Comparison of ENCODE assay signal across 24 cellular contexts in the genomic region with DNA sequence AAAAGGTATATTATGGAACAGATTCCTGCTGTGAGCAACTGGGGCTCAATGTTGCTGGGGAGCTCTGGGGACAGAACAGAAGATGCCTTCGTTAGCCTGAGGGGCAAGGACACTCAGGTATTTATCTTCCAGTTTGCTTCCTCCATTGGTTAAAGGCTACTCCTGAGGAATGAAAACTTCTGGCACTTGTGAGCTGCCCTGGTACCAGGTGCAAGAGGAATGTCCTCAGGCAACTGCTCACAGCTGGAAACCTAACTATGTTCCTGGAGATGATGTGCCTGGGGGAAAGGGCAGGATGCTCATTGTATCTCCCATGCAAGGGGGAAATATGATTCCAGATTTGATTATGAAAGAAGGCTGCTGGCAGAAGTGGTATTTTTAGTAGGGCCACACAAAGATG.
"Had no signal": no experiment of that assay in that cellular context is flagged by ENCODE, and none has a peak within 500 bp of the region (broad histone marks: within the 10 kb centered on the region; RNA-seq: fewer than 3 reads in every experiment).

No MANE protein-coding gene starts in this region.

- FAIRE-seq: kidney, small intestine had no signal

- H3K27ac Mint-ChIP-seq: dendritic cell treated with granulocyte-macrophage colony-stimulating factor and Interleukin-4, amounts not matched to agents 40 ng/mL and 50 ng/mL, for 4 days; endodermal cell; naive thymus-derived CD4-positive, alpha-beta T cell; nephron; stimulated activated naive B cell treated with anti-CD40 and anti-IgM and Interleukin-4, amounts not matched to agents 10 μg/mL and 1 μg/mL and 100 μg/mL, for 72 hours; stimulated activated naive CD8-positive, alpha-beta T cell treated with anti-CD3 and anti-CD28 coated beads, Interleukin-15, Interleukin-2, amounts not matched to agents 100 ng/mL and 50 ng/mL, for 24 hours had no signal

- H3K36me3 ChIP-seq: colonic mucosa, gastrocnemius medialis, right lobe of liver, transverse colon, vagina had no signal

- ATAC-seq: esophagus mucosa; gastrocnemius medialis; left lobe of liver; naive thymus-derived CD4-positive, alpha-beta T cell; right lobe of liver; stimulated activated naive B cell treated with anti-CD40 and anti-IgM and Interleukin-4, amounts not matched to agents 10 μg/mL and 1 μg/mL and 100 μg/mL, for 72 hours had no signal

- H3K27ac ChIP-seq: colonic mucosa, epithelial cell of prostate, gastrocnemius medialis, right lobe of liver, transverse colon, vagina had no signal

- H3K4me3 Mint-ChIP-seq: dendritic cell treated with granulocyte-macrophage colony-stimulating factor and Interleukin-4, amounts not matched to agents 40 ng/mL and 50 ng/mL, for 4 days; endodermal cell; nephron; stimulated activated naive B cell treated with anti-CD40 and anti-IgM and Interleukin-4, amounts not matched to agents 10 μg/mL and 1 μg/mL and 100 μg/mL, for 72 hours; stimulated activated naive CD8-positive, alpha-beta T cell treated with anti-CD3 and anti-CD28 coated beads, Interleukin-15, Interleukin-2, amounts not matched to agents 100 ng/mL and 50 ng/mL, for 24 hours had no signal

- H3K9me3 ChIP-seq: colonic mucosa, gastrocnemius medialis, right lobe of liver, transverse colon, vagina had no signal

- H3K4me3 ChIP-seq: colonic mucosa, gastrocnemius medialis, right lobe of liver, transverse colon, vagina had no signal

- DNase-seq: colonic mucosa; effector CD8-positive, alpha-beta T cell; endodermal cell; foreskin fibroblast; gastrocnemius medialis; head of caudate nucleus; kidney; mesenchymal stem cell; midbrain; naive thymus-derived CD4-positive, alpha-beta T cell; nucleus accumbens; right lobe of liver; small intestine; stimulated activated CD4-positive, alpha-beta T cell treated with anti-CD3 and anti-CD28 coated beads, Interleukin-15, amount 100 ng/mL, for 24 hours; stimulated activated CD4-positive, alpha-beta T cell treated with anti-CD3 and anti-CD28 coated beads, Interleukin-2, amount 100 ng/mL, for 48 hours; stimulated activated naive B cell treated with anti-CD40 and anti-IgM and Interleukin-4, amounts not matched to agents 10 μg/mL and 1 μg/mL and 100 μg/mL, for 72 hours; transverse colon had no signal

- H3K4me1 Mint-ChIP-seq: naive thymus-derived CD4-positive, alpha-beta T cell; nephron; stimulated activated naive B cell treated with anti-CD40 and anti-IgM and Interleukin-4, amounts not matched to agents 10 μg/mL and 1 μg/mL and 100 μg/mL, for 72 hours had no signal

- H3K27me3 ChIP-seq: colonic mucosa, gastrocnemius medialis, right lobe of liver, transverse colon, vagina had no signal

- H3K27me3 Mint-ChIP-seq: dendritic cell treated with granulocyte-macrophage colony-stimulating factor and Interleukin-4, amounts not matched to agents 40 ng/mL and 50 ng/mL, for 4 days had no signal

- H3K4me1 ChIP-seq: colonic mucosa, gastrocnemius medialis, right lobe of liver, vagina had no signal
